Comparison of ENCODE assay signal across 1 cellular context in the genomic region with DNA sequence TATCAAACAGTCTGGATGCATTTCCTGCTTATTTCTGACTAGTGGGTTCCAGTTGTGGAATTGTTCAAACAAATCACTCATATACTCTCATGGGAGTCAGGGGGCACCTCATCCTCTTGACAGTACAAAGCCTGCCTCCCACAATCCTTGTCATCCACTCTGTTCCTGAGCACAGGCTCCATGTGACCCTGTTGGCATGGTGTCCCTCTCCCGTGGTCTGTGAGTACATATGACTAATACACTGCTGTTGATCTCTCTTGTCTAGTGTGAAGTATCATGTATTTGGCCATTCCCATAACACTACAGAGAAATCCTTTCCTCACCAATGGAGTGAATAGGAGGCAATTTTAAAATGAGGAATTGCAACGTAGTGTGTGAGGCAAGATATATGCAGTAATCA.
TF ChIP-seq lines count a peak whose summit lies in the region.

No MANE protein-coding gene starts in this region.

TF ChIP-seq in A549, 52 proteins besides CTCF, POLR2A, EP300 and RAD21 (continued from another document):
- TF ChIP-seq, protein P1, sequence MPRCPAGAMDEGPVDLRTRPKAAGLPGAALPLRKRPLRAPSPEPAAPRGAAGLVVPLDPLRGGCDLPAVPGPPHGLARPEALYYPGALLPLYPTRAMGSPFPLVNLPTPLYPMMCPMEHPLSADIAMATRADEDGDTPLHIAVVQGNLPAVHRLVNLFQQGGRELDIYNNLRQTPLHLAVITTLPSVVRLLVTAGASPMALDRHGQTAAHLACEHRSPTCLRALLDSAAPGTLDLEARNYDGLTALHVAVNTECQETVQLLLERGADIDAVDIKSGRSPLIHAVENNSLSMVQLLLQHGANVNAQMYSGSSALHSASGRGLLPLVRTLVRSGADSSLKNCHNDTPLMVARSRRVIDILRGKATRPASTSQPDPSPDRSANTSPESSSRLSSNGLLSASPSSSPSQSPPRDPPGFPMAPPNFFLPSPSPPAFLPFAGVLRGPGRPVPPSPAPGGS (IDR thresholded peaks at IDR 0.05) = no peak
- no peak for TF ChIP-seq HDAC2 (IDR thresholded peaks at IDR 0.05)
- TF ChIP-seq, protein P2, sequence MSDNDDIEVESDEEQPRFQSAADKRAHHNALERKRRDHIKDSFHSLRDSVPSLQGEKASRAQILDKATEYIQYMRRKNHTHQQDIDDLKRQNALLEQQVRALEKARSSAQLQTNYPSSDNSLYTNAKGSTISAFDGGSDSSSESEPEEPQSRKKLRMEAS (IDR thresholded peaks at IDR 0.05) = no peak
- no peak for TF ChIP-seq ESRRA (IDR thresholded peaks at IDR 0.05; ENCODE audit: borderline replicate concordance, low read length)
- no peak for TF ChIP-seq TFCP2L1 (CRISPR knock-in tag; IDR thresholded peaks at IDR 0.05)
- TF ChIP-seq, protein P3, sequence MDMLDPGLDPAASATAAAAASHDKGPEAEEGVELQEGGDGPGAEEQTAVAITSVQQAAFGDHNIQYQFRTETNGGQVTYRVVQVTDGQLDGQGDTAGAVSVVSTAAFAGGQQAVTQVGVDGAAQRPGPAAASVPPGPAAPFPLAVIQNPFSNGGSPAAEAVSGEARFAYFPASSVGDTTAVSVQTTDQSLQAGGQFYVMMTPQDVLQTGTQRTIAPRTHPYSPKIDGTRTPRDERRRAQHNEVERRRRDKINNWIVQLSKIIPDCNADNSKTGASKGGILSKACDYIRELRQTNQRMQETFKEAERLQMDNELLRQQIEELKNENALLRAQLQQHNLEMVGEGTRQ (IDR thresholded peaks at IDR 0.05) = peak; percentile 70
TF ChIP-seq in A549: peak in this region for 2.
